In the genomic region with DNA sequence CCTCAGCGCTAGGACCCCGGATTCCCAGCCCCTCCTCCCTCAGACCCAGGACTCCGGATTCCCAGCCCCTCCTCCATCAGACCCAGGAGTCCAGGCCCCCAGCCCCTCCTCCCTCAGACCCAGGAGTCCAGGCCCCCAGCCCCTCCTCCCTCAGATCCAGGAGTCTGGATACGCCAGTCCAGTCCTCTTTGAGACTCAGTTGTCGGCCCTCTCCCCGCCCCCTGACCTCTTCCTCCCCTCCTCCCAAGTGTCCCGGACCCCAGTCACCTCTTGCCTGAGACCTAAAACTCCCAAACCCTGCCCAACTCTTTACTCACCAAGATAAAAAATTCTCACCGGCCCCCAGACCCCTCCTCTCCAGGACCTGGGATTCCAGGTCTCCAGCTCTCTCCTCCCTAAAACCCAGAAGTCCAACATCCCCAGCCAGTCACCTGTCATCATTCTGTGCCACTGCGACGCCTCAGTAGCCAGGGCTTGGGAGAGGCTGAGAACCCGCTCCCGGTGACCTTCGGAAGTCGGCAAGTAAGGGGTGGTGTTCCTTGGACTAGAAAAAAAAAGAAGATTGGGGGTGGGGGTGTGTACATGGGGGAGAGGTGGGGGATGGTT, we compare ENCODE assay signal across 10 cellular contexts. TPM values are rescaled to one million over a fixed set of nuclear protein-coding genes. Genes with fewer than 3 reads are reported as not detected.
DNase-seq lines count a peak whose midpoint lies in the region; ATAC-seq and TF ChIP-seq lines count a peak whose summit lies in the region.
"Had no signal": no experiment of that assay in that cellular context is flagged by ENCODE, and none has a peak within 500 bp of the region (broad histone marks: within the 10 kb centered on the region; RNA-seq: fewer than 3 reads in every experiment).

No MANE protein-coding gene starts in this region.

- DNase-seq in activated naive CD4-positive, alpha-beta T cell treated with anti-CD3 and anti-CD28 coated beads for 36 hours = no peak
- DNase-seq in activated naive CD4-positive, alpha-beta T cell (lab: John Stamatoyannopoulos, UW) = no peak
- DNase-seq in tibial artery = no peak
- DNase-seq in GM03348 (ENCODE audit: low spot score) = no peak

- ATAC-seq in HG03108 (IDR thresholded peaks at IDR 0.05; ENCODE audit: unreplicated experiment) (no peak), HG03095 (IDR thresholded peaks at IDR 0.05; ENCODE audit: unreplicated experiment) (no peak)

- H3K27ac ChIP-seq in iPS-20b (ENCODE audit: low read length) (no peak overlapping the region), tibial artery (peak overlapping the region; percentile 83 to 85)

- peak overlapping the region; percentile 71; the same call in 1 of the 2 replicates for H3K9ac ChIP-seq in iPS-20b (ENCODE audit: low read depth, low read length)

- H3K36me3 Mint-ChIP-seq in activated naive CD4-positive, alpha-beta T cell treated with anti-CD3 and anti-CD28 coated beads for 36 hours (ENCODE audit: low read depth) = no peaks in the 10 kb centered on the region
- H3K36me3 Mint-ChIP-seq in activated naive CD8-positive, alpha-beta T cell = no peaks in the 10 kb centered on the region
- H3K36me3 Mint-ChIP-seq: CD4-positive, CD25-positive, alpha-beta regulatory T cell had no signal

- peaks cover 4% of the 10 kb centered on the region; the same call in 1 of the 2 replicates for H3K36me3 ChIP-seq in iPS-20b (ENCODE audit: insufficient read depth, low read depth, low read length)
- peaks cover 0 to 16% (median 0%) of the 10 kb centered on the region in 3 donors for H3K36me3 ChIP-seq in tibial artery

- H3K4me3 ChIP-seq in iPS-20b (ENCODE audit: low read length) (peak overlapping the region; percentile 85), tibial artery (peak overlapping the region; percentile 44 to 59)

- H3K27me3 ChIP-seq in iPS-20b (ENCODE audit: insufficient read depth, low read length) (no peaks in the 10 kb centered on the region), tibial artery (no peaks in the 10 kb centered on the region)

- TF ChIP-seq CTCF in tibial artery (IDR thresholded peaks at IDR 0.05) = no peak

- peaks cover 20% of the 10 kb centered on the region for H3K4me1 Mint-ChIP-seq in activated naive CD4-positive, alpha-beta T cell treated with anti-CD3 and anti-CD28 coated beads for 36 hours (ENCODE audit: low read depth)
- H3K4me1 Mint-ChIP-seq in activated naive CD8-positive, alpha-beta T cell (ENCODE audit: low read depth) = peaks cover 19% of the 10 kb centered on the region

- H3K4me3 Mint-ChIP-seq in activated naive CD4-positive, alpha-beta T cell treated with anti-CD3 and anti-CD28 coated beads for 36 hours = peak overlapping the region; percentile 47
- H3K4me3 Mint-ChIP-seq in activated naive CD8-positive, alpha-beta T cell = peak overlapping the region; percentile 49

- H3K27me3 Mint-ChIP-seq in activated naive CD4-positive, alpha-beta T cell treated with anti-CD3 and anti-CD28 coated beads for 36 hours (ENCODE audit: low read depth) = peaks cover 2% of the 10 kb centered on the region
- no peaks in the 10 kb centered on the region for H3K27me3 Mint-ChIP-seq in activated naive CD8-positive, alpha-beta T cell

- H3K9me3 ChIP-seq in iPS-20b (ENCODE audit: insufficient read depth, low read depth, low read length) = no peaks in the 10 kb centered on the region
- H3K9me3 ChIP-seq in tibial artery = no peaks in the 10 kb centered on the region

- no peaks in the 10 kb centered on the region for H3K9me3 Mint-ChIP-seq in activated naive CD4-positive, alpha-beta T cell treated with anti-CD3 and anti-CD28 coated beads for 36 hours
- H3K9me3 Mint-ChIP-seq in activated naive CD8-positive, alpha-beta T cell (ENCODE audit: low read depth) = no peaks in the 10 kb centered on the region
- H3K9me3 Mint-ChIP-seq: CD4-positive, CD25-positive, alpha-beta regulatory T cell; dendritic cell treated with granulocyte-macrophage colony-stimulating factor and Interleukin-4, amounts not matched to agents 40 ng/mL and 50 ng/mL, for 4 days had no signal

- CTCF ChIA-PET in activated naive CD4-positive, alpha-beta T cell treated with anti-CD3 and anti-CD28 coated beads for 36 hours (lab: Charles Lee) = interaction anchor here (0.6 to 2.2 kb wide), 4 partner anchors 43 to 133 kb away, joined by 4 to 28 read pairs (median 10); no protein-coding TSS in a partner anchor

- intact Hi-C loops in activated naive CD4-positive, alpha-beta T cell treated with anti-CD3 and anti-CD28 coated beads for 36 hours (cut with micrococcal nuclease) = loop anchor here (5.0 kb wide), 1 partner anchor 330 kb away; no protein-coding TSS in a partner anchor
- intact Hi-C loops in tibial artery (cut with DNase I; ENCODE audit: low total_unique reads) = loop anchor here (10.0 kb wide), 1 partner anchor 193 kb away; a partner anchor contains a TSS

- no peak overlapping the region for H3K27ac Mint-ChIP-seq in activated naive CD4-positive, alpha-beta T cell treated with anti-CD3 and anti-CD28 coated beads for 36 hours
- no peak overlapping the region for H3K27ac Mint-ChIP-seq in activated naive CD8-positive, alpha-beta T cell

- H3K4me1 ChIP-seq in iPS-20b (ENCODE audit: insufficient read depth, low read length) (peaks cover 3% of the 10 kb centered on the region; the same call in 1 of the 2 replicates), tibial artery (peaks cover 0 to 24% (median 13%) of the 10 kb centered on the region in 4 donors)

RNA-seq across cellular contexts. Expression of a gene that starts 1.4 kb away (rescaled TPM):
- total RNA-seq in activated naive CD4-positive, alpha-beta T cell treated with anti-CD3 and anti-CD28 coated beads for 36 hours = under 1 TPM in 1 of 2 experiments, not detected in 1; 0.50 TPM

RNA-seq across cellular contexts. Expression of a gene that starts 26.9 kb away (rescaled TPM):
- total RNA-seq in activated naive CD4-positive, alpha-beta T cell treated with anti-CD3 and anti-CD28 coated beads for 36 hours = 10 to 100 TPM; 66.4 to 66.8 TPM

RNA-seq across cellular contexts. Expression of a gene that starts 30.7 kb away (rescaled TPM):
- 1 to 10 TPM; 8.3 to 8.8 TPM for total RNA-seq in activated naive CD4-positive, alpha-beta T cell treated with anti-CD3 and anti-CD28 coated beads for 36 hours

RNA-seq across cellular contexts. Expression of a gene that starts 34.5 kb away (rescaled TPM):
- 10 to 100 TPM; 96.5 to 97.4 TPM for total RNA-seq in activated naive CD4-positive, alpha-beta T cell treated with anti-CD3 and anti-CD28 coated beads for 36 hours
